ENCODE assay signal across 9 cellular contexts in the genomic region with DNA sequence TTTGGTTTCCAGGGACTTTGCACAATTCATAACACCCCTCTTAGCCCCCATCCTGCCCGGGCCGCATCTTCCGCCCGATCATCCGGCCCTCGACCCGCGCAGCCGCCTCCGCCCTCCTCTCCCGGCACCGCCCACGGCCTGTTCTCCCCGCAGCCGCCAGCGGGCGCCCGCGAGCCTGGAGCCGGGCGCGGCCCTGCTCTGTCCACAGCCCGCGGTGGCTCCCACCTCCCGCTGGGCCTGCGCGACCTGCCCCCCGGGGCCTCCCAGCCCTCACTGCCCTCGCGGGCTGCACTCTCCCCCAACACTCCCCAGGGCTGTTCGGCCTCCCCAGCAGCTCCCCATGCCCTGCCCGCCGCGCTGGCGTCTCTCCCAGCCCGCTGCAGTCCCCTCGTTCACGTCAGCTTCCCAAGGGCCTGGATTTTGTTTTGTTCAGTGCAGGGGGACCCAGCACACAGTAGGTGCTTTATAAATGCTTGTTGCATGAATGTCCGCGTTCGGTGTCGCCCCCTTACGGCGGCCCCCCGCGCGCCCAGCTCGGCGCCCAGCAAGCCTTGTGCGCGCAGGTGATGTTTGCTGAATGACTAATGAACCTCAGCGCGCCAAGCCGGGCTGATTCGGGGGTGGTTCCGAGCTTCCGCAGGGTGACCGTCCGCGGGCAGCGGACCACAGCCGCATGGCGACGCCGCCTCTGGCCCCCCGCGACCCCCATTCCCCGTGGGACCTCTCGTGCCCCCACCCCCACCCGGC. TPM values are rescaled to one million over a fixed set of nuclear protein-coding genes. Genes with fewer than 3 reads are reported as not detected.
DNase-seq lines count a peak whose midpoint lies in the region; ATAC-seq, FAIRE-seq and TF ChIP-seq lines count a peak whose summit lies in the region.
"Had no signal": no experiment of that assay in that cellular context is flagged by ENCODE, and none has a peak within 500 bp of the region (broad histone marks: within the 10 kb centered on the region; RNA-seq: fewer than 3 reads in every experiment).

No MANE protein-coding gene starts in this region.

- CTCF ChIA-PET in Calu3 (lab: Charles Lee) (interaction anchor here (1.0 kb wide), 1 partner anchor 9 kb away, joined by 3 read pairs; no protein-coding TSS in a partner anchor), WTC11 (lab: Charles Lee) (interaction anchor here (0.8 to 5.0 kb wide), 19 partner anchors 9 to 348 kb away, joined by 3 to 56 read pairs (median 6); a partner anchor contains a TSS)

- peaks cover 47% of the 10 kb centered on the region for H3K27me3 ChIP-seq in keratinocyte (ENCODE audit: control insufficient read depth, extremely low read depth, insufficient read depth, low read length)

- H3K36me3 ChIP-seq in keratinocyte (ENCODE audit: control insufficient read depth in 2 of 2, extremely low read depth in 1 of 2, insufficient read depth in 2 of 2, low read length in 2 of 2) = peaks cover 18 to 24% of the 10 kb centered on the region in 2 experiments

- H3K9me3 Mint-ChIP-seq in Calu3 (ENCODE audit: low read depth, unreplicated experiment) = no peaks in the 10 kb centered on the region
- H3K9me3 Mint-ChIP-seq in WTC11 = no peaks in the 10 kb centered on the region

- H2AFZ ChIP-seq in keratinocyte (ENCODE audit: control insufficient read depth, low read length) = no peak overlapping the region

- peak; percentile 72 for DNase-seq in Calu3
- peak; percentile 17 for DNase-seq in NCI-H1092 (lab: John Stamatoyannopoulos, UW)
- DNase-seq in WTC11 (ENCODE audit: low spot score) = peak; percentile 82
- peak; percentile 53 to 55 for DNase-seq in cardiac fibroblast (ENCODE audit: low read depth in 2 of 2)
- DNase-seq in keratinocyte (ENCODE audit: low read depth, low spot score) = no peak
- DNase-seq in stimulated activated CD4-positive, alpha-beta T cell treated with anti-CD3 and anti-CD28 coated beads, Interleukin-15, amount 100 ng/mL, for 24 hours = peak; percentile 83
- no peak for DNase-seq in NCI-H2107 (lab: John Stamatoyannopoulos, UW)

- H3K4me1 Mint-ChIP-seq in Calu3 (ENCODE audit: low read depth, unreplicated experiment) = no peaks in the 10 kb centered on the region
- H3K4me1 Mint-ChIP-seq in WTC11 = peaks cover 19% of the 10 kb centered on the region

- H3K4me1 ChIP-seq in keratinocyte (ENCODE audit: control insufficient read depth, extremely low read depth, insufficient read depth, low read length) = peaks cover 13% of the 10 kb centered on the region

- POLR2A ChIA-PET in WTC11 (lab: Charles Lee) = interaction anchor here (1.4 to 1.8 kb wide), 3 partner anchors 28 to 166 kb away, joined by 3 to 5 read pairs (median 4); no protein-coding TSS in a partner anchor

- peaks cover 17% of the 10 kb centered on the region for H4K20me1 ChIP-seq in keratinocyte (ENCODE audit: control insufficient read depth, extremely low read depth, insufficient read depth, low read length)

- FAIRE-seq in keratinocyte (lab: Jason Lieb, UNC) = no peak

- peaks cover 37% of the 10 kb centered on the region for H3K27me3 Mint-ChIP-seq in Calu3 (ENCODE audit: unreplicated experiment)
- H3K27me3 Mint-ChIP-seq in WTC11 (ENCODE audit: low read depth) = peaks cover 38% of the 10 kb centered on the region

- no peak overlapping the region for H3K9ac ChIP-seq in keratinocyte (ENCODE audit: control insufficient read depth, extremely low read depth, insufficient read depth, low read length)

- H3K4me2 ChIP-seq in keratinocyte (ENCODE audit: control insufficient read depth, extremely low read depth, insufficient read depth, low read depth, low read length) = peak overlapping the region; percentile 56

- H3K4me3 ChIP-seq in cardiac fibroblast (replicated peaks in 1 of 2; ENCODE audit: low read depth in 2 of 2, low read length in 2 of 2) (peak overlapping the region; percentile 30 to 34), keratinocyte (ENCODE audit: control insufficient read depth in 2 of 3, extremely low read depth in 1 of 3, insufficient read depth in 2 of 3, low read depth in 1 of 3, low read length in 3 of 3) (no peak overlapping the region)

- no peak overlapping the region for H3K27ac Mint-ChIP-seq in Calu3 (ENCODE audit: unreplicated experiment)
- no peak overlapping the region for H3K27ac Mint-ChIP-seq in WTC11

- peak; percentile 65 for TF ChIP-seq CTCF in Calu3 (IDR thresholded peaks at IDR 0.05; ENCODE audit: unreplicated experiment)
- TF ChIP-seq CTCF in WTC11 (IDR thresholded peaks at IDR 0.05) = peak; percentile 88
- peak; percentile 42 for TF ChIP-seq CTCF in cardiac fibroblast (IDR thresholded peaks at IDR 0.05; ENCODE audit: low read depth, low read length)
- TF ChIP-seq CTCF in keratinocyte (optimal IDR thresholded peaks at IDR 0.05 in 1 of 3, IDR thresholded peaks at IDR 0.05 in 1 of 3, conservative IDR thresholded peaks at IDR 0.05 in 1 of 3; ENCODE audit: extremely low read depth in 1 of 3, insufficient read depth in 2 of 3, low read length in 3 of 3) = peak; percentile 65 to 89 (median 76)

- intact Hi-C loops in Calu3 (cut with micrococcal nuclease; ENCODE audit: unreplicated experiment) = no loop called here

- H3K9me1 ChIP-seq in keratinocyte (ENCODE audit: control insufficient read depth, extremely low read depth, insufficient read depth, low read length) = peaks cover 3% of the 10 kb centered on the region

- H3K79me2 ChIP-seq in keratinocyte (ENCODE audit: control insufficient read depth, insufficient read depth, low read length) = peaks cover 16% of the 10 kb centered on the region

- H3K9me3 ChIP-seq in keratinocyte (ENCODE audit: control insufficient read depth, low read depth, low read length) = no peaks in the 10 kb centered on the region

- no TSS peak for BruUV-seq in Calu3 (replicated peaks; lab: Mats Ljungman, UMichigan)

- dilution Hi-C loops in keratinocyte (cut with MboI; ENCODE audit: extremely low pct_ligation_motif_present, low sequenced_read_pairs) = no loop called here

- no peak overlapping the region for H3K27ac ChIP-seq in keratinocyte (ENCODE audit: control insufficient read depth, insufficient read depth, low read length)
- H3K27ac ChIP-seq: epithelial cell of prostate had no signal

- H3K4me3 Mint-ChIP-seq in Calu3 (ENCODE audit: low read depth, unreplicated experiment) = peak overlapping the region; percentile 69
- H3K4me3 Mint-ChIP-seq in WTC11 = peak overlapping the region; percentile 69

- ATAC-seq in GM21717 (IDR thresholded peaks at IDR 0.05; ENCODE audit: unreplicated experiment) (peak; percentile 61), WTC11 (peak; percentile 56)

- H3K36me3 Mint-ChIP-seq in Calu3 (ENCODE audit: insufficient read depth, unreplicated experiment) (peaks cover 53% of the 10 kb centered on the region), WTC11 (peaks cover 23% of the 10 kb centered on the region)

RNA-seq across cellular contexts. Expression of a gene that starts 4.6 kb away (rescaled TPM):
- 0.12 and 0.44 TPM in 2 replicates for total RNA-seq in Calu3 (2022)
- total RNA-seq in WTC11 (2021) = 1.0 to 1.4 TPM (median 1.1 TPM) in 3 replicates
- 0.01 to 0.05 TPM (median 0.01 TPM) in 3 replicates for polyA plus RNA-seq in keratinocyte
- not detected for polyA plus RNA-seq in keratinocyte (2011; ENCODE audit: low read depth)
- 0.01 and 0.03 TPM in 2 replicates for polyA plus RNA-seq in keratinocyte (2011; cell fraction: cytosol; rRNA removed)
- polyA plus RNA-seq in keratinocyte (2011; cell fraction: nucleus; rRNA removed) = 0.08 and 0.11 TPM in 2 replicates
- 0.16 and 0.20 TPM in 2 replicates for polyA plus RNA-seq in keratinocyte (2012; ENCODE audit: low replicate concordance)
- 0.03 to 0.13 TPM in 2 of 3 replicates, not detected in the other for polyA minus RNA-seq in keratinocyte
- polyA minus RNA-seq in keratinocyte (2011; cell fraction: cytosol; rRNA and poly(A)+ RNA removed) = not detected
- polyA minus RNA-seq in keratinocyte (2011; cell fraction: nucleus; rRNA and poly(A)+ RNA removed) = 0.21 and 0.54 TPM in 2 replicates

RNA-seq across cellular contexts. Expression of a gene that starts 7.2 kb away (rescaled TPM):
- total RNA-seq in Calu3 (2022) (628 and 642 TPM in 2 replicates), WTC11 (2021) (1,932 to 2,169 TPM (median 2,158 TPM) in 3 replicates)
- 795 to 1,391 TPM (median 803 TPM) in 3 replicates for polyA plus RNA-seq in keratinocyte
- 362 TPM for polyA plus RNA-seq in keratinocyte (2011; ENCODE audit: low read depth)
- 749 and 1,693 TPM in 2 replicates for polyA plus RNA-seq in keratinocyte (2011; cell fraction: cytosol; rRNA removed)
- 422 and 446 TPM in 2 replicates for polyA plus RNA-seq in keratinocyte (2011; cell fraction: nucleus; rRNA removed)
- 1,800 and 1,869 TPM in 2 replicates for polyA plus RNA-seq in keratinocyte (2012; ENCODE audit: low replicate concordance)
- polyA minus RNA-seq in keratinocyte = 373 to 635 TPM (median 449 TPM) in 3 replicates
- polyA minus RNA-seq in keratinocyte (2011; cell fraction: cytosol; rRNA and poly(A)+ RNA removed) = 1,642 TPM
- polyA minus RNA-seq in keratinocyte (2011; cell fraction: nucleus; rRNA and poly(A)+ RNA removed) = 171 and 204 TPM in 2 replicates

RNA-seq across cellular contexts. Expression of a gene that starts 33.7 kb away (rescaled TPM):
- 33.7 and 33.8 TPM in 2 replicates for total RNA-seq in Calu3 (2022)
- 56.5 to 65.7 TPM (median 60.4 TPM) in 3 replicates for total RNA-seq in WTC11 (2021)
- polyA plus RNA-seq in keratinocyte = 11.2 to 24.9 TPM (median 13.8 TPM) in 3 replicates
- 5.0 TPM for polyA plus RNA-seq in keratinocyte (2011; ENCODE audit: low read depth)
- 12.9 and 35.3 TPM in 2 replicates for polyA plus RNA-seq in keratinocyte (2011; cell fraction: cytosol; rRNA removed)
- 16.8 and 23.9 TPM in 2 replicates for polyA plus RNA-seq in keratinocyte (2011; cell fraction: nucleus; rRNA removed)
- 17.7 and 18.7 TPM in 2 replicates for polyA plus RNA-seq in keratinocyte (2012; ENCODE audit: low replicate concordance)
- 6.2 to 16.8 TPM (median 10.1 TPM) in 3 replicates for polyA minus RNA-seq in keratinocyte
- 30.5 TPM for polyA minus RNA-seq in keratinocyte (2011; cell fraction: cytosol; rRNA and poly(A)+ RNA removed)
- polyA minus RNA-seq in keratinocyte (2011; cell fraction: nucleus; rRNA and poly(A)+ RNA removed) = 13.4 and 14.5 TPM in 2 replicates

RNA-seq across cellular contexts. Expression of a gene that starts 38.0 kb away (rescaled TPM):
- 148 and 151 TPM in 2 replicates for total RNA-seq in Calu3 (2022)
- 338 to 360 TPM (median 339 TPM) in 3 replicates for total RNA-seq in WTC11 (2021)
- polyA plus RNA-seq in keratinocyte = 56.4 to 99.2 TPM (median 71.6 TPM) in 3 replicates
- polyA plus RNA-seq in keratinocyte (2011; ENCODE audit: low read depth) = 75.7 TPM
- 33.6 and 50.2 TPM in 2 replicates for polyA plus RNA-seq in keratinocyte (2011; cell fraction: cytosol; rRNA removed)
- polyA plus RNA-seq in keratinocyte (2011; cell fraction: nucleus; rRNA removed) = 72.0 and 80.3 TPM in 2 replicates
- polyA plus RNA-seq in keratinocyte (2012; ENCODE audit: low replicate concordance) = 35.2 and 91.1 TPM in 2 replicates
- polyA minus RNA-seq in keratinocyte = 24.9 to 70.2 TPM (median 27.3 TPM) in 3 replicates
- polyA minus RNA-seq in keratinocyte (2011; cell fraction: cytosol; rRNA and poly(A)+ RNA removed) = 40.5 TPM
- polyA minus RNA-seq in keratinocyte (2011; cell fraction: nucleus; rRNA and poly(A)+ RNA removed) = 20.7 and 38.5 TPM in 2 replicates

RNA-seq across cellular contexts. Expression of a gene that starts 44.0 kb away (rescaled TPM):
- total RNA-seq in Calu3 (2022) = 14.3 and 19.4 TPM in 2 replicates
- total RNA-seq in WTC11 (2021) = 27.7 to 33.6 TPM (median 28.9 TPM) in 3 replicates
- 5.7 to 15.6 TPM (median 7.6 TPM) in 3 replicates for polyA plus RNA-seq in keratinocyte
- polyA plus RNA-seq in keratinocyte (2011; ENCODE audit: low read depth) = 2.3 TPM
- polyA plus RNA-seq in keratinocyte (2011; cell fraction: cytosol; rRNA removed) = 5.4 and 11.0 TPM in 2 replicates
- 2.8 and 4.4 TPM in 2 replicates for polyA plus RNA-seq in keratinocyte (2011; cell fraction: nucleus; rRNA removed)
- 7.6 and 8.1 TPM in 2 replicates for polyA plus RNA-seq in keratinocyte (2012; ENCODE audit: low replicate concordance)
- 3.4 to 8.3 TPM (median 7.1 TPM) in 3 replicates for polyA minus RNA-seq in keratinocyte
- polyA minus RNA-seq in keratinocyte (2011; cell fraction: cytosol; rRNA and poly(A)+ RNA removed) = 12.1 TPM
- 1.3 and 1.5 TPM in 2 replicates for polyA minus RNA-seq in keratinocyte (2011; cell fraction: nucleus; rRNA and poly(A)+ RNA removed)

Comparison
In these comparisons a context has a peak if more than half of its experiments do, and no peak if none do; other contexts are left out.
1. DNase-seq: peak in Calu3 (single experiment), NCI-H1092 (single experiment), WTC11 (single experiment), cardiac fibroblast (2 of 2) and stimulated activated CD4-positive, alpha-beta T cell treated with anti-CD3 and anti-CD28 coated beads, Interleukin-15, amount 100 ng/mL, for 24 hours (single experiment); none in keratinocyte (single experiment) and NCI-H2107 (single experiment).
2. H3K4me3 ChIP-seq: peak in cardiac fibroblast (2 of 2); none in keratinocyte (0 of 3).
3. Peak in every context shown above with its lines, with median percentiles within 50 percentile points of each other: CTCF ChIP-seq.